In the genomic region with DNA sequence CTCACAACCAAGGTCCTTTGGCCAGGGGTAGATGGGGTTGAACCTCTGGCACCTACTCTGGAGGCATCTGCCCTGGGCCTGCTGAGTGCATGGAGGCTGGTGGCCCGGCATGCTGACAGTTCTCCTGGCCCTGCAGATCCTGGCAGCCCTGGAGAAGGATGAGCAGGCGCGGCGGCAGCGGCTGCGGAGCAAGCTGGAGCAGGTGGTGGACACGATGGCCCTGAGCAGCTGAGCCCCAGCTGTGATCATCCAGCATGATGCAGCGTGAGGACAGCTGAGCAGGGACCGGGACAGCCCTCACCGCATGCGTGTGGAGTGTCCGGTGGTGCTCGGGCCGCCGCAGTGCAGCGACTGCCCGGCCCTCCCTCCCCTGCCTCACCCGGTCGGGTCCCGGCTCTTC, we compare ENCODE assay signal across 23 cellular contexts. TPM values are rescaled to one million over a fixed set of nuclear protein-coding genes. Genes with fewer than 3 reads are reported as not detected.
A peak's percentile ranks its signal among the peaks of the same experiment; 100 is the strongest.
DNase-seq lines count a peak whose midpoint lies in the region; ATAC-seq, FAIRE-seq and TF ChIP-seq lines count a peak whose summit lies in the region.
"Had no signal": no experiment of that assay in that cellular context is flagged by ENCODE, and none has a peak within 500 bp of the region (broad histone marks: within the 10 kb centered on the region; RNA-seq: fewer than 3 reads in every experiment).

No MANE protein-coding gene starts in this region.

- POLR2A ChIA-PET in CD4-positive, alpha-beta T cell (lab: Charles Lee) = interaction anchor here (0.6 kb wide), 1 partner anchor 78 kb away, joined by 3 read pairs; no protein-coding TSS in a partner anchor

- H3K36me3 ChIP-seq in kidney (ENCODE audit: control insufficient read depth in 1 of 2, insufficient read depth in 2 of 2, low read length in 2 of 2) = no peaks in the 10 kb centered on the region
- peaks cover 57 to 69% of the 10 kb centered on the region in 2 donors for H3K36me3 ChIP-seq in neuronal stem cell (replicated peaks in 1 of 2; ENCODE audit: control insufficient read depth in 2 of 2, insufficient read depth in 2 of 2, low read length in 2 of 2)

- intact Hi-C loops in right cardiac atrium (cut with DNase I) (no loop called here), left cardiac atrium (cut with DNase I) (no loop called here), kidney (cut with DNase I) (no loop called here)
- intact Hi-C loops in CD4-positive, alpha-beta T cell (cut with DNase I, micrococcal nuclease) = no loop called here

- DNase-seq in right cardiac atrium = peak in 2 of 3 donors; percentile 10 to 45
- no peak for DNase-seq in left cardiac atrium
- peak; percentile 56 for DNase-seq in kidney
- DNase-seq in neuronal stem cell (ENCODE audit: low spot score) = no peak
- DNase-seq in stimulated activated naive CD4-positive, alpha-beta T cell (lab: John Stamatoyannopoulos, UW) = no peak
- no peak for DNase-seq in CD4-positive, alpha-beta T cell
- DNase-seq: CD4-positive, CD25-positive, alpha-beta regulatory T cell; DMS53; HCEC 1CT; IMR-90; KG1; MG63; NCI-H1105 treated with DMSO at 0.1 percent for 48 hours; NCI-H146; NCI-H1930; NCI-H2107; NCI-H524; NCI-H748 treated with DMSO at 0.1 percent for 48 hours had no signal

- no peak overlapping the region for H3K27ac Mint-ChIP-seq in CD4-positive, alpha-beta T cell
- H3K27ac Mint-ChIP-seq: CD4-positive, CD25-positive, alpha-beta regulatory T cell had no signal

- no peak overlapping the region for H3K14ac ChIP-seq in neuronal stem cell (ENCODE audit: low read length)

- no peaks in the 10 kb centered on the region for H3K27me3 ChIP-seq in right cardiac atrium (ENCODE audit: control insufficient read depth, insufficient read depth)
- no peaks in the 10 kb centered on the region for H3K27me3 ChIP-seq in neuronal stem cell (ENCODE audit: control insufficient read depth in 3 of 3, insufficient read depth in 3 of 3, low read depth in 1 of 3, low read length in 3 of 3)
- H3K27me3 ChIP-seq in CD4-positive, alpha-beta T cell (ENCODE audit: control insufficient read depth, insufficient read depth, low read length) = no peaks in the 10 kb centered on the region
- H3K27me3 ChIP-seq: BLaER1, MG63 had no signal

- H2BK120ac ChIP-seq in neuronal stem cell (ENCODE audit: low read depth, low read length) = no peak overlapping the region

- no peak overlapping the region for H3K4me2 ChIP-seq in neuronal stem cell (ENCODE audit: insufficient read depth, low read length, poor library complexity, severe bottlenecking)
- H3K4me2 ChIP-seq: BLaER1 had no signal

- H3K4me3 ChIP-seq in right cardiac atrium (ENCODE audit: low read length) (no peak overlapping the region), kidney (ENCODE audit: low read length in 2 of 2) (no peak overlapping the region), neuronal stem cell (ENCODE audit: low read length in 2 of 2) (no peak overlapping the region)
- H3K4me3 ChIP-seq: BLaER1, MG63 had no signal

- no peak overlapping the region for H2BK12ac ChIP-seq in neuronal stem cell (ENCODE audit: low read length)

- CTCF ChIA-PET in CD4-positive, alpha-beta T cell (lab: Charles Lee) = no interaction called here

- no peak overlapping the region for H2BK15ac ChIP-seq in neuronal stem cell (ENCODE audit: low read length)

- no peaks in the 10 kb centered on the region for H3K27me3 Mint-ChIP-seq in CD4-positive, alpha-beta T cell
- H3K27me3 Mint-ChIP-seq: CD4-positive, CD25-positive, alpha-beta regulatory T cell had no signal

- WGBS in right cardiac atrium = 91% methylated on average over 20 of the region's 20 CpGs
- WGBS in neuronal stem cell (ENCODE audit: extremely low coverage in 2 of 2, insufficient read length in 2 of 2, insufficient replicate concordance in 1 of 2), 2 donors = no CpG with 5 or more reads among the region's 20 CpGs

- H2BK5ac ChIP-seq in neuronal stem cell (ENCODE audit: low read length) = no peak overlapping the region

- peaks cover 4% of the 10 kb centered on the region for H3K79me1 ChIP-seq in neuronal stem cell (ENCODE audit: low read depth, low read length)

- peaks cover 11% of the 10 kb centered on the region for H3K36me3 Mint-ChIP-seq in CD4-positive, alpha-beta T cell (ENCODE audit: low read depth)

- H3K4me1 Mint-ChIP-seq in CD4-positive, alpha-beta T cell (ENCODE audit: low read depth) = no peaks in the 10 kb centered on the region
- H3K4me1 Mint-ChIP-seq: CD4-positive, CD25-positive, alpha-beta regulatory T cell had no signal

- no peak for TF ChIP-seq CTCF in kidney (IDR thresholded peaks at IDR 0.05; ENCODE audit: borderline replicate concordance, extremely low read depth, insufficient read depth)
- no peak for TF ChIP-seq CTCF in CD4-positive, alpha-beta T cell (IDR thresholded peaks at IDR 0.05)

- H3K4me3 Mint-ChIP-seq in CD4-positive, alpha-beta T cell = no peak overlapping the region
- H3K4me3 Mint-ChIP-seq: CD4-positive, CD25-positive, alpha-beta regulatory T cell had no signal

- no peak overlapping the region for H3K9ac ChIP-seq in kidney (ENCODE audit: low read length in 2 of 2)
- peak overlapping the region; percentile 44 for H3K9ac ChIP-seq in neuronal stem cell (ENCODE audit: low read depth, low read length, poor library complexity)
- H3K9ac ChIP-seq: BLaER1 had no signal

- H3K18ac ChIP-seq in neuronal stem cell (ENCODE audit: low read length) = no peak overlapping the region

- H2AFZ ChIP-seq in neuronal stem cell (ENCODE audit: low read length) = no peak overlapping the region

- H3K4me1 ChIP-seq in right cardiac atrium (ENCODE audit: control insufficient read depth, insufficient read depth, low read length) = no peaks in the 10 kb centered on the region
- H3K4me1 ChIP-seq in kidney (ENCODE audit: control insufficient read depth in 1 of 2, insufficient read depth in 1 of 2, low read depth in 1 of 2, low read length in 2 of 2) = peaks cover 8 to 11% of the 10 kb centered on the region in 2 donors
- H3K4me1 ChIP-seq in neuronal stem cell (ENCODE audit: control insufficient read depth in 2 of 2, insufficient read depth in 1 of 2, low read depth in 1 of 2, low read length in 2 of 2) = no peaks in the 10 kb centered on the region
- H3K4me1 ChIP-seq: BLaER1 had no signal

- peak overlapping the region; percentile 89 for H3K23ac ChIP-seq in neuronal stem cell (ENCODE audit: low read depth, low read length, poor library complexity)

- FAIRE-seq in kidney (lab: Jason Lieb, UNC) = no peak
- FAIRE-seq: A204.1, H1, RCC 7860 had no signal

- H3K9me3 ChIP-seq in right cardiac atrium (ENCODE audit: control insufficient read depth, low read length) = no peaks in the 10 kb centered on the region
- H3K9me3 ChIP-seq in kidney (ENCODE audit: control insufficient read depth in 1 of 2, low read length in 2 of 2) = no peaks in the 10 kb centered on the region
- no peaks in the 10 kb centered on the region for H3K9me3 ChIP-seq in neuronal stem cell (replicated peaks in 1 of 2; ENCODE audit: control insufficient read depth in 2 of 2, insufficient read depth in 1 of 2, low read depth in 1 of 2, low read length in 2 of 2)
- H3K9me3 ChIP-seq in CD4-positive, alpha-beta T cell (ENCODE audit: control insufficient read depth, low read length) = no peaks in the 10 kb centered on the region
- H3K9me3 ChIP-seq: BLaER1, MG63 had no signal

- H3K4ac ChIP-seq in neuronal stem cell (ENCODE audit: low read length) = no peak overlapping the region

- H2AK5ac ChIP-seq in neuronal stem cell (ENCODE audit: low read depth, low read length) = no peak overlapping the region

- no peaks in the 10 kb centered on the region for H3K9me3 Mint-ChIP-seq in CD4-positive, alpha-beta T cell
- H3K9me3 Mint-ChIP-seq: CD4-positive, CD25-positive, alpha-beta regulatory T cell had no signal

- H4K91ac ChIP-seq in neuronal stem cell (ENCODE audit: low read depth, low read length, poor library complexity) = no peak overlapping the region

- H3K27ac ChIP-seq in right cardiac atrium (ENCODE audit: low read length) (no peak overlapping the region), kidney (ENCODE audit: low read depth in 2 of 2, low read length in 2 of 2) (no peak overlapping the region), neuronal stem cell (replicated peaks; ENCODE audit: low read length) (no peak overlapping the region)
- no peak overlapping the region for H3K27ac ChIP-seq in CD4-positive, alpha-beta T cell (ENCODE audit: low read depth, low read length)
- H3K27ac ChIP-seq: BLaER1 had no signal

- ATAC-seq in right cardiac atrium (no peak), left cardiac atrium (no peak), GM18498 (IDR thresholded peaks at IDR 0.05; ENCODE audit: unreplicated experiment) (no peak)
- ATAC-seq in CD4-positive, alpha-beta T cell (ENCODE audit: poor library complexity) = no peak

- H4K8ac ChIP-seq in neuronal stem cell (ENCODE audit: low read depth, low read length) = no peak overlapping the region

RNA-seq across cellular contexts. Expression of gene PLXNA1, which starts 50.9 kb away (rescaled TPM):
- total RNA-seq in right cardiac atrium (10 to 100 TPM; 12.8 to 17.8 (median 15.2) TPM), left cardiac atrium (10 to 100 TPM; 18.6 to 20.4 TPM), kidney (29.0 TPM)
- polyA plus RNA-seq in right cardiac atrium (9.9 TPM), kidney (ENCODE audit: insufficient read depth, low read depth, low replicate concordance) (5.3 TPM)
- 31.7 TPM for polyA plus RNA-seq in neuronal stem cell (2013, experiment 1 of 2)
- 32.1 TPM for polyA plus RNA-seq in neuronal stem cell (2013, experiment 2 of 2)
- 10 to 100 TPM in 1 of 2 experiments, 1 to 10 TPM in 1; 9.8 to 10.6 TPM for total RNA-seq in CD4-positive, alpha-beta T cell

Comparison
In these comparisons a context has a peak if more than half of its experiments do, and no peak if none do; other contexts are left out.
1. DNase-seq: peak in right cardiac atrium (2 of 3) and kidney (single experiment); none in left cardiac atrium (single experiment), neuronal stem cell (single experiment), stimulated activated naive CD4-positive, alpha-beta T cell (0 of 6) and CD4-positive, alpha-beta T cell (0 of 10).